ENCODE assay signal across 26 cellular contexts in genomic region chr22:30923168-30923900, GRCh38. TPM values are rescaled to one million over a fixed set of nuclear protein-coding genes. Genes with fewer than 3 reads are reported as not detected.
DNase-seq lines count a peak whose midpoint lies in the region; ATAC-seq and FAIRE-seq lines count a peak whose summit lies in the region.
"Had no signal": no experiment of that assay in that cellular context is flagged by ENCODE, and none has a peak within 500 bp of the region (broad histone marks: within the 10 kb centered on the region; RNA-seq: fewer than 3 reads in every experiment).

No MANE protein-coding gene starts in this region.

- no peak overlapping the region for H3K4me3 Mint-ChIP-seq in activated naive CD4-positive, alpha-beta T cell treated with anti-CD3 and anti-CD28 coated beads for 36 hours
- H3K4me3 Mint-ChIP-seq in central memory CD8-positive, alpha-beta T cell: peak overlapping the region; percentile 31
- H3K4me3 Mint-ChIP-seq: WTC11 had no signal

- no peak for ATAC-seq in central memory CD8-positive, alpha-beta T cell (replicated peaks; ENCODE audit: extremely low read depth, poor library complexity, severe bottlenecking)
- ATAC-seq: Panc1, WTC11 had no signal

- no peak for DNase-seq in activated naive CD4-positive, alpha-beta T cell treated with anti-CD3 and anti-CD28 coated beads for 36 hours
- no peak for DNase-seq in activated naive CD4-positive, alpha-beta T cell treated with anti-CD3 and anti-CD28 coated beads, Interleukin-2, amount 50 U/mL, for 16 hours
- DNase-seq in central memory CD8-positive, alpha-beta T cell (ENCODE audit: low spot score in 2 of 2): no peak
- DNase-seq in mesenteric fat pad (ENCODE audit: low spot score): peak; percentile 69
- DNase-seq in urothelium cell line (ENCODE audit: low spot score): no peak
- DNase-seq in GM19239 (ENCODE audit: insufficient read length, low spot score): no peak
- DNase-seq in A172 (ENCODE audit: low spot score): no peak
- DNase-seq in KG1 (lab: John Stamatoyannopoulos, UW): no peak
- DNase-seq: ACHN; activated CD4-positive, alpha-beta T cell treated with anti-CD3 and anti-CD28 coated beads, Interleukin-2, amount 10 ng/mL, durations not matched to agents 7 days and 5 days; activated naive CD8-positive, alpha-beta T cell treated with anti-CD3 and anti-CD28 coated beads, Interleukin-2, amount 10 ng/mL, durations not matched to agents 7 days and 5 days; BE2C; DMS53; immature natural killer cell; IMR-90; NCI-H146; NCI-H345; posterior cingulate gyrus; SIG-M5; stimulated activated CD4-positive, alpha-beta T cell treated with anti-CD3 and anti-CD28 coated beads, Interleukin-1b, Interleukin-23, amount 100 ng/mL, for 48 hours; stomach; thyroid gland had no signal

- intact Hi-C loops in activated naive CD4-positive, alpha-beta T cell treated with anti-CD3 and anti-CD28 coated beads for 36 hours (cut with micrococcal nuclease): no loop called here

- peaks cover 2% of the 10 kb centered on the region for H3K9me3 Mint-ChIP-seq in activated naive CD4-positive, alpha-beta T cell treated with anti-CD3 and anti-CD28 coated beads for 36 hours
- no peaks in the 10 kb centered on the region for H3K9me3 Mint-ChIP-seq in central memory CD8-positive, alpha-beta T cell
- H3K9me3 Mint-ChIP-seq: activated CD4-positive, alpha-beta T cell treated with anti-CD3 and anti-CD28 coated beads, Interleukin-2, amount 10 ng/mL, durations not matched to agents 7 days and 5 days; activated naive CD8-positive, alpha-beta T cell treated with anti-CD3 and anti-CD28 coated beads, Interleukin-2, amount 10 ng/mL, durations not matched to agents 7 days and 5 days; activated T-helper 1 cell treated with anti-CD3 and anti-CD28 coated beads, Interleukin-12 subunit alpha, Interleukin-12 subunit beta, Interleukin-2, Interleukin-4 antibody, amounts not matched to agents 30 ng/mL and 10 ng/mL and 1 ng/mL, durations not matched to agents 14 hours and 24 hours and 36 hours; immature natural killer cell; WTC11 had no signal

- CTCF ChIA-PET in activated naive CD4-positive, alpha-beta T cell treated with anti-CD3 and anti-CD28 coated beads for 36 hours (lab: Charles Lee): interaction anchor here (0.8 to 2.5 kb wide), 4 partner anchors 9 to 161 kb away, joined by 3 to 8 read pairs (median 4); no protein-coding TSS in a partner anchor

- H3K27me3 Mint-ChIP-seq in activated naive CD4-positive, alpha-beta T cell treated with anti-CD3 and anti-CD28 coated beads for 36 hours (ENCODE audit: low read depth): no peaks in the 10 kb centered on the region
- H3K27me3 Mint-ChIP-seq in central memory CD8-positive, alpha-beta T cell: no peaks in the 10 kb centered on the region
- H3K27me3 Mint-ChIP-seq: activated naive CD8-positive, alpha-beta T cell treated with anti-CD3 and anti-CD28 coated beads, Interleukin-2, amount 10 ng/mL, durations not matched to agents 7 days and 5 days had no signal

- H3K36me3 Mint-ChIP-seq in activated naive CD4-positive, alpha-beta T cell treated with anti-CD3 and anti-CD28 coated beads for 36 hours (ENCODE audit: low read depth): peaks cover 12% of the 10 kb centered on the region
- H3K36me3 Mint-ChIP-seq in central memory CD8-positive, alpha-beta T cell (ENCODE audit: insufficient read depth): peaks cover 26% of the 10 kb centered on the region

- H3K27ac Mint-ChIP-seq in activated naive CD4-positive, alpha-beta T cell treated with anti-CD3 and anti-CD28 coated beads for 36 hours: peak overlapping the region; percentile 31
- H3K27ac Mint-ChIP-seq in central memory CD8-positive, alpha-beta T cell (ENCODE audit: low read depth): no peak overlapping the region
- H3K27ac Mint-ChIP-seq: WTC11 had no signal

- H3K4me1 Mint-ChIP-seq in activated naive CD4-positive, alpha-beta T cell treated with anti-CD3 and anti-CD28 coated beads for 36 hours (ENCODE audit: low read depth): peaks cover 7% of the 10 kb centered on the region
- H3K4me1 Mint-ChIP-seq in central memory CD8-positive, alpha-beta T cell: peaks cover 6% of the 10 kb centered on the region

- FAIRE-seq in urothelium cell line (lab: Jason Lieb, UNC): peak; percentile 58
- no peak for FAIRE-seq in GM19239 (lab: Jason Lieb, UNC)
- FAIRE-seq: colon had no signal

RNA-seq across cellular contexts. Expression of gene MORC2, which starts 45.2 kb away (rescaled TPM):
- 10 to 100 TPM; 18.3 to 18.6 TPM for total RNA-seq in activated naive CD4-positive, alpha-beta T cell treated with anti-CD3 and anti-CD28 coated beads for 36 hours
- 28.7 TPM for total RNA-seq in mesenteric fat pad
- 11.8 and 12.1 TPM in 2 replicates for total RNA-seq in A172 (2014; rRNA removed; shearing (Covaris generic))

RNA-seq across cellular contexts. Expression of gene TUG1, which starts 45.7 kb away (rescaled TPM):
- 10 to 100 TPM; 42.3 to 44.0 TPM for total RNA-seq in activated naive CD4-positive, alpha-beta T cell treated with anti-CD3 and anti-CD28 coated beads for 36 hours
- 52.2 TPM for total RNA-seq in mesenteric fat pad
- total RNA-seq in A172 (2014; rRNA removed; shearing (Covaris generic)): 42.4 and 44.8 TPM in 2 replicates
